Comparison of ENCODE assay signal across 8 cellular contexts in the genomic region with DNA sequence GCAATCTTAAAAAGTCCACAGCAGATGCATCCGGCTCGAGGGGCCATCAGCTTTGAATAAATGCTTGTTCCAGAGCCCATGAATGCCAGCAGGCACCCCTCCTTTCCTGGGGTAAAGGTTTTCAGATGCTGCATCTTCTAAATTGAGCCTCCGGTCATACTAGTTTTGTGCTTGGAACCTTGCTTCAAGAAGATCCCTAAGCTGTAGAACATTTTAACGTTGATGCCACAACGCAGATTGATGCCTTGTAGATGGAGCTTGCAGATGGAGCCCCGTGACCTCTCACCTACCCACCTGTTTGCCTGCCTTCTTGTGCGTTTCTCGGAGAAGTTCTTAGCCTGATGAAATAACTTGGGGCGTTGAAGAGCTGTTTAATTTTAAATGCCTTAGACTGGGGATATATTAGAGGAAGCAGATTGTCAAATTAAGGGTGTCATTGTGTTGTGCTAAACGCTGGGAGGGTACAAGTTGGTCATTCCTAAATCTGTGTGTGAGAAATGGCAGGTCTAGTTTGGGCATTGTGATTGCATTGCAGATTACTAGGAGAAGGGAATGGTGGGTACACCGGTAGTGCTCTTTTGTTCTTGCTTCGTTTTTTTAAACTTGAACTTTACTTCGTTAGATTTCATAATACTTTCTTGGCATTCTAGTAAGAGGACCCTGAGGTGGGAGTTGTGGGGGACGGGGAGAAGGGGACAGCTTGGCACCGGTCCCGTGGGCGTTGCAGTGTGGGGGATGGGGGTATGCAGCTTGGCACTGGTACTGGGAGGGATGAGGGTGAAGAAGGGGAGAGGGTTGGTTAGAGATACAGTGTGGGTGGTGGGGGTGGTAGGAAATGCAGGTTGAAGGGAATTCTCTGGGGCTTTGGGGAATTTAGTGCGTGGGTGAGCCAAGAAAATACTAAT. TPM values are rescaled to one million over a fixed set of nuclear protein-coding genes. Genes with fewer than 3 reads are reported as not detected.
DNase-seq lines count a peak whose midpoint lies in the region; ATAC-seq and TF ChIP-seq lines count a peak whose summit lies in the region.

No MANE protein-coding gene starts in this region.

- no peaks in the 10 kb centered on the region for H3K27me3 ChIP-seq in IMR-90 (ENCODE audit: control insufficient read depth, insufficient read depth, low read length)

- dilution Hi-C loops in IMR-90 (cut with HindIII; ENCODE audit: low sequenced_read_pairs, unreplicated experiment) = no loop called here

- no peak overlapping the region for H2AFZ ChIP-seq in IMR-90 (replicated peaks; ENCODE audit: low read length, poor library complexity)

- H3K27ac ChIP-seq in IMR-90 (ENCODE audit: insufficient read depth, low read length) = peak overlapping the region; percentile 97

- peak overlapping the region; percentile 72 for H3K4ac ChIP-seq in IMR-90 (ENCODE audit: low read depth, low read length)

- peaks cover 3 to 35% of the 10 kb centered on the region in 2 experiments; a peak in 2 of 4 replicates for H3K79me1 ChIP-seq in IMR-90 (ENCODE audit: low read depth in 1 of 2, low read length in 2 of 2)

- peak overlapping the region; percentile 95 for H3K14ac ChIP-seq in IMR-90 (replicated peaks; ENCODE audit: low read depth, low read length)

- H3K4me3 ChIP-seq in AG04449 (ENCODE audit: low read depth, low read length) = peak overlapping the region; percentile 98
- peak overlapping the region; percentile 92 for H3K4me3 ChIP-seq in IMR-90 (ENCODE audit: insufficient read depth, low read depth, low read length)

- CTCF ChIA-PET in AG04449 (lab: Yijun Ruan, JAX) = interaction anchor here (0.7 kb wide), 1 partner anchor 95 kb away, joined by 3 read pairs; no protein-coding TSS in a partner anchor
- CTCF ChIA-PET in IMR-90 (lab: Yijun Ruan, JAX) = interaction anchor here (0.6 kb wide), 1 partner anchor 59 kb away, joined by 6 read pairs; no protein-coding TSS in a partner anchor

- 3% methylated on average over 7 of the region's 18 CpGs; no CpG with 5 or more reads in 1 of the 2 experiments for WGBS in IMR-90 (ENCODE audit: extremely low coverage in 2 of 2, insufficient read length in 1 of 2), 2 experiments

- peak overlapping the region; percentile 99 for H3K23ac ChIP-seq in IMR-90 (ENCODE audit: low read depth, low read length)

- peak overlapping the region; percentile 42 for H2BK5ac ChIP-seq in IMR-90 (ENCODE audit: low read depth, low read length, poor library complexity, severe bottlenecking)

- BruUV-seq in IMR-90 (replicated peaks; lab: Mats Ljungman, UMichigan) = no TSS peak

- H2BK20ac ChIP-seq in IMR-90 (ENCODE audit: low read depth, low read length) = no peak overlapping the region

- H2AK9ac ChIP-seq in IMR-90 (replicated peaks; ENCODE audit: low read depth, low read length, poor library complexity) = peak overlapping the region; percentile 80

- peaks cover 73% of the 10 kb centered on the region for H4K20me1 ChIP-seq in IMR-90 (ENCODE audit: insufficient read depth, low read length)

- no peak overlapping the region for H2AK5ac ChIP-seq in IMR-90 (ENCODE audit: low read depth, low read length)

- H4K5ac ChIP-seq in IMR-90 (ENCODE audit: low read depth, low read length) = no peak overlapping the region

- H4K91ac ChIP-seq in IMR-90 (ENCODE audit: insufficient read depth, low read depth, low read length) = no peak overlapping the region

- H3K9me3 ChIP-seq in IMR-90 (ENCODE audit: control insufficient read depth, insufficient read depth, low read length) = no peaks in the 10 kb centered on the region

- H3K36me3 ChIP-seq in IMR-90 (ENCODE audit: control insufficient read depth, insufficient read depth, low read length) = peaks cover 37% of the 10 kb centered on the region

- DNase-seq in AG04449 (ENCODE audit: low read depth, low spot score) = no peak
- DNase-seq in IMR-90 = peak; percentile 54
- DNase-seq in activated T-cell treated with anti-CD3 and anti-CD28 coated beads for 48 hours (ENCODE audit: low read depth) = peak; percentile 64
- peak; percentile 72 for DNase-seq in fibroblast of peridontal ligament (ENCODE audit: extremely low read depth)
- peak; percentile 13 for DNase-seq in omental fat pad (ENCODE audit: low spot score)
- DNase-seq in NCI-H2196 treated with DMSO at 0.1 percent for 48 hours (lab: John Stamatoyannopoulos, UW; ENCODE audit: unreplicated experiment) = no peak
- DNase-seq in mucosa of gallbladder (ENCODE audit: low spot score) = no peak

- TF ChIP-seq POLR2A in IMR-90 (IDR thresholded peaks at IDR 0.05; ENCODE audit: low read depth, low read length) = peak; percentile 74; the same call in 1 of the 2 replicates

- ATAC-seq in IMR-90 (ENCODE audit: low read depth) (no peak), omental fat pad (ENCODE audit: low FRiP score) (no peak), HG02610 (IDR thresholded peaks at IDR 0.05; ENCODE audit: unreplicated experiment) (no peak)

- H3K4me1 ChIP-seq in IMR-90 (ENCODE audit: control insufficient read depth, insufficient read depth, low read length) = peaks cover 6% of the 10 kb centered on the region

- TF ChIP-seq RAD21 in IMR-90 (IDR thresholded peaks at IDR 0.05; ENCODE audit: low read length) = 0 out of 2 replicates have a peak, but pooled peaks have one; percentile 3

- in situ Hi-C loops in IMR-90 (cut with MboI; ENCODE audit: low sequenced_read_pairs) = no loop called here

- no peaks in the 10 kb centered on the region for H3K9me1 ChIP-seq in IMR-90 (ENCODE audit: insufficient read depth, low read length)

- peak overlapping the region; percentile 84 for H3K56ac ChIP-seq in IMR-90 (ENCODE audit: extremely low read depth, insufficient read depth, low read length)

- peak overlapping the region; percentile 97 for H3K9ac ChIP-seq in IMR-90 (ENCODE audit: low read depth, low read length)

- H2BK15ac ChIP-seq in IMR-90 (ENCODE audit: low read depth, low read length) = no peak overlapping the region

- H2BK120ac ChIP-seq in IMR-90 (ENCODE audit: low read depth, low read length) = no peak overlapping the region; the same call in 1 of the 2 replicates

- POLR2A ChIA-PET in AG04449 (lab: Yijun Ruan, JAX) = interaction anchor here (0.6 to 19.6 kb wide), 24 partner anchors 8 to 191 kb away, joined by 3 to 664 read pairs (median 12); a partner anchor contains a TSS
- POLR2A ChIA-PET in IMR-90 (lab: Charles Lee; ENCODE audit: unreplicated experiment) = interaction anchor here (0.6 to 6.3 kb wide), 18 partner anchors 22 to 1078 kb away, joined by 3 to 125 read pairs (median 7); a partner anchor contains a TSS

- peak overlapping the region; percentile 80 for H3K4me2 ChIP-seq in IMR-90 (ENCODE audit: low read depth, low read length)

- intact Hi-C loops in IMR-90 (cut with micrococcal nuclease) = no loop called here

- no peak for TF ChIP-seq CTCF in AG04449 (IDR thresholded peaks at IDR 0.05; ENCODE audit: insufficient read depth, low read length, missing control alignments)
- no peak for TF ChIP-seq CTCF in IMR-90 (conservative IDR thresholded peaks at IDR 0.05; ENCODE audit: low read depth, low read length)
- TF ChIP-seq CTCF in omental fat pad (IDR thresholded peaks at IDR 0.05) = no peak

- peak overlapping the region; percentile 55 for H3K18ac ChIP-seq in IMR-90 (ENCODE audit: low read depth, low read length)

- peak overlapping the region in 1 of 2 experiments; percentile 27; a peak in 2 of 4 replicates for H4K8ac ChIP-seq in IMR-90 (ENCODE audit: low read depth in 2 of 2, low read length in 2 of 2)

TF ChIP-seq in IMR-90, 13 proteins besides CTCF, POLR2A, EP300 and RAD21 (continues in another document):
- TF ChIP-seq NFE2L2 (IDR thresholded peaks at IDR 0.05; ENCODE audit: low read depth, low read length) (peak; percentile 15; the same call in 1 of the 2 replicates), MAZ (IDR thresholded peaks at IDR 0.05; ENCODE audit: borderline replicate concordance, low read depth, low read length) (peak; percentile 32; the same call in 1 of the 2 replicates), CHD1 (IDR thresholded peaks at IDR 0.05; ENCODE audit: low read depth, low read length) (peak; percentile 93), RCOR1 (IDR thresholded peaks at IDR 0.05; ENCODE audit: insufficient replicate concordance, low read length) (no peak)
- TF ChIP-seq, protein P1, sequence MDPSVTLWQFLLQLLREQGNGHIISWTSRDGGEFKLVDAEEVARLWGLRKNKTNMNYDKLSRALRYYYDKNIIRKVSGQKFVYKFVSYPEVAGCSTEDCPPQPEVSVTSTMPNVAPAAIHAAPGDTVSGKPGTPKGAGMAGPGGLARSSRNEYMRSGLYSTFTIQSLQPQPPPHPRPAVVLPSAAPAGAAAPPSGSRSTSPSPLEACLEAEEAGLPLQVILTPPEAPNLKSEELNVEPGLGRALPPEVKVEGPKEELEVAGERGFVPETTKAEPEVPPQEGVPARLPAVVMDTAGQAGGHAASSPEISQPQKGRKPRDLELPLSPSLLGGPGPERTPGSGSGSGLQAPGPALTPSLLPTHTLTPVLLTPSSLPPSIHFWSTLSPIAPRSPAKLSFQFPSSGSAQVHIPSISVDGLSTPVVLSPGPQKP (IDR thresholded peaks at IDR 0.05; ENCODE audit: borderline replicate concordance, low read depth, low read length) = no peak
- TF ChIP-seq, protein P2, sequence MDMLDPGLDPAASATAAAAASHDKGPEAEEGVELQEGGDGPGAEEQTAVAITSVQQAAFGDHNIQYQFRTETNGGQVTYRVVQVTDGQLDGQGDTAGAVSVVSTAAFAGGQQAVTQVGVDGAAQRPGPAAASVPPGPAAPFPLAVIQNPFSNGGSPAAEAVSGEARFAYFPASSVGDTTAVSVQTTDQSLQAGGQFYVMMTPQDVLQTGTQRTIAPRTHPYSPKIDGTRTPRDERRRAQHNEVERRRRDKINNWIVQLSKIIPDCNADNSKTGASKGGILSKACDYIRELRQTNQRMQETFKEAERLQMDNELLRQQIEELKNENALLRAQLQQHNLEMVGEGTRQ (IDR thresholded peaks at IDR 0.05; ENCODE audit: low read depth, low read length) = no peak; the same call in none of the 2 replicates

RNA-seq across cellular contexts. Expression of a gene that starts 1.9 kb away (rescaled TPM):
- total RNA-seq in IMR-90 (2012; rRNA removed) = 30.1 and 38.0 TPM in 2 replicates
- polyA plus RNA-seq in IMR-90 (2012; rRNA removed) = 56.3 and 114 TPM in 2 replicates
- 12.5 and 21.1 TPM in 2 replicates for polyA plus RNA-seq in IMR-90 (2012; cell fraction: cytosol; rRNA removed)
- 237 and 1,050 TPM in 2 replicates for polyA plus RNA-seq in IMR-90 (2012; cell fraction: nucleus; rRNA removed; ENCODE audit: low replicate concordance)
- 1,000 to 10,000 TPM in 1 of 4 donors, 100 to 1,000 TPM in 3; 447 to 1,169 (median 678) TPM for total RNA-seq in omental fat pad
- total RNA-seq in mucosa of gallbladder = 1,012 TPM

RNA-seq across cellular contexts. Expression of a gene that starts 38.0 kb away (rescaled TPM):
- 10.8 and 11.3 TPM in 2 replicates for total RNA-seq in IMR-90 (2012; rRNA removed)
- polyA plus RNA-seq in IMR-90 (2012; rRNA removed) = 19.8 and 22.5 TPM in 2 replicates
- 30.0 and 36.2 TPM in 2 replicates for polyA plus RNA-seq in IMR-90 (2012; cell fraction: cytosol; rRNA removed)
- polyA plus RNA-seq in IMR-90 (2012; cell fraction: nucleus; rRNA removed; ENCODE audit: low replicate concordance) = 33.2 and 66.1 TPM in 2 replicates
- total RNA-seq in omental fat pad = 10 to 100 TPM; 29.2 to 77.9 (median 58.9) TPM
- 40.8 TPM for total RNA-seq in mucosa of gallbladder

RNA-seq across cellular contexts. Expression of a gene that starts 42.0 kb away (rescaled TPM):
- total RNA-seq in IMR-90 (2012; rRNA removed) (0.56 and 0.72 TPM in 2 replicates), omental fat pad (1 to 10 TPM; 4.1 to 9.2 (median 6.0) TPM), mucosa of gallbladder (7.1 TPM)
- polyA plus RNA-seq in IMR-90 (2012; rRNA removed) = 1.2 and 1.3 TPM in 2 replicates
- 0.69 and 1.5 TPM in 2 replicates for polyA plus RNA-seq in IMR-90 (2012; cell fraction: cytosol; rRNA removed)
- polyA plus RNA-seq in IMR-90 (2012; cell fraction: nucleus; rRNA removed; ENCODE audit: low replicate concordance) = 5.8 and 7.2 TPM in 2 replicates

Comparison
In these comparisons a context has a peak if more than half of its experiments do, and no peak if none do; other contexts are left out.
1. DNase-seq: peak in IMR-90 (single experiment), activated T-cell treated with anti-CD3 and anti-CD28 coated beads for 48 hours (single experiment), fibroblast of peridontal ligament (single experiment) and omental fat pad (single experiment); none in AG04449 (single experiment), NCI-H2196 treated with DMSO at 0.1 percent for 48 hours (single experiment) and mucosa of gallbladder (single experiment).
2. RNA of a gene that starts 1.9 kb away (total RNA-seq): 1,012 TPM in mucosa of gallbladder (single experiment) and 447 to 1,169 TPM in omental fat pad; 30.1 to 38.0 TPM in IMR-90; every median in the first group is over 10 times any median in the second.